In genomic region chr5:155485344-155485743, GRCh38 we compare ENCODE assay signal across 1 cellular context.
TF ChIP-seq lines count a peak whose summit lies in the region.

No MANE protein-coding gene starts in this region.

TF ChIP-seq in GM23338, 12 proteins besides CTCF, POLR2A, EP300 and RAD21 (continued from another document):
- TF ChIP-seq, protein P1, sequence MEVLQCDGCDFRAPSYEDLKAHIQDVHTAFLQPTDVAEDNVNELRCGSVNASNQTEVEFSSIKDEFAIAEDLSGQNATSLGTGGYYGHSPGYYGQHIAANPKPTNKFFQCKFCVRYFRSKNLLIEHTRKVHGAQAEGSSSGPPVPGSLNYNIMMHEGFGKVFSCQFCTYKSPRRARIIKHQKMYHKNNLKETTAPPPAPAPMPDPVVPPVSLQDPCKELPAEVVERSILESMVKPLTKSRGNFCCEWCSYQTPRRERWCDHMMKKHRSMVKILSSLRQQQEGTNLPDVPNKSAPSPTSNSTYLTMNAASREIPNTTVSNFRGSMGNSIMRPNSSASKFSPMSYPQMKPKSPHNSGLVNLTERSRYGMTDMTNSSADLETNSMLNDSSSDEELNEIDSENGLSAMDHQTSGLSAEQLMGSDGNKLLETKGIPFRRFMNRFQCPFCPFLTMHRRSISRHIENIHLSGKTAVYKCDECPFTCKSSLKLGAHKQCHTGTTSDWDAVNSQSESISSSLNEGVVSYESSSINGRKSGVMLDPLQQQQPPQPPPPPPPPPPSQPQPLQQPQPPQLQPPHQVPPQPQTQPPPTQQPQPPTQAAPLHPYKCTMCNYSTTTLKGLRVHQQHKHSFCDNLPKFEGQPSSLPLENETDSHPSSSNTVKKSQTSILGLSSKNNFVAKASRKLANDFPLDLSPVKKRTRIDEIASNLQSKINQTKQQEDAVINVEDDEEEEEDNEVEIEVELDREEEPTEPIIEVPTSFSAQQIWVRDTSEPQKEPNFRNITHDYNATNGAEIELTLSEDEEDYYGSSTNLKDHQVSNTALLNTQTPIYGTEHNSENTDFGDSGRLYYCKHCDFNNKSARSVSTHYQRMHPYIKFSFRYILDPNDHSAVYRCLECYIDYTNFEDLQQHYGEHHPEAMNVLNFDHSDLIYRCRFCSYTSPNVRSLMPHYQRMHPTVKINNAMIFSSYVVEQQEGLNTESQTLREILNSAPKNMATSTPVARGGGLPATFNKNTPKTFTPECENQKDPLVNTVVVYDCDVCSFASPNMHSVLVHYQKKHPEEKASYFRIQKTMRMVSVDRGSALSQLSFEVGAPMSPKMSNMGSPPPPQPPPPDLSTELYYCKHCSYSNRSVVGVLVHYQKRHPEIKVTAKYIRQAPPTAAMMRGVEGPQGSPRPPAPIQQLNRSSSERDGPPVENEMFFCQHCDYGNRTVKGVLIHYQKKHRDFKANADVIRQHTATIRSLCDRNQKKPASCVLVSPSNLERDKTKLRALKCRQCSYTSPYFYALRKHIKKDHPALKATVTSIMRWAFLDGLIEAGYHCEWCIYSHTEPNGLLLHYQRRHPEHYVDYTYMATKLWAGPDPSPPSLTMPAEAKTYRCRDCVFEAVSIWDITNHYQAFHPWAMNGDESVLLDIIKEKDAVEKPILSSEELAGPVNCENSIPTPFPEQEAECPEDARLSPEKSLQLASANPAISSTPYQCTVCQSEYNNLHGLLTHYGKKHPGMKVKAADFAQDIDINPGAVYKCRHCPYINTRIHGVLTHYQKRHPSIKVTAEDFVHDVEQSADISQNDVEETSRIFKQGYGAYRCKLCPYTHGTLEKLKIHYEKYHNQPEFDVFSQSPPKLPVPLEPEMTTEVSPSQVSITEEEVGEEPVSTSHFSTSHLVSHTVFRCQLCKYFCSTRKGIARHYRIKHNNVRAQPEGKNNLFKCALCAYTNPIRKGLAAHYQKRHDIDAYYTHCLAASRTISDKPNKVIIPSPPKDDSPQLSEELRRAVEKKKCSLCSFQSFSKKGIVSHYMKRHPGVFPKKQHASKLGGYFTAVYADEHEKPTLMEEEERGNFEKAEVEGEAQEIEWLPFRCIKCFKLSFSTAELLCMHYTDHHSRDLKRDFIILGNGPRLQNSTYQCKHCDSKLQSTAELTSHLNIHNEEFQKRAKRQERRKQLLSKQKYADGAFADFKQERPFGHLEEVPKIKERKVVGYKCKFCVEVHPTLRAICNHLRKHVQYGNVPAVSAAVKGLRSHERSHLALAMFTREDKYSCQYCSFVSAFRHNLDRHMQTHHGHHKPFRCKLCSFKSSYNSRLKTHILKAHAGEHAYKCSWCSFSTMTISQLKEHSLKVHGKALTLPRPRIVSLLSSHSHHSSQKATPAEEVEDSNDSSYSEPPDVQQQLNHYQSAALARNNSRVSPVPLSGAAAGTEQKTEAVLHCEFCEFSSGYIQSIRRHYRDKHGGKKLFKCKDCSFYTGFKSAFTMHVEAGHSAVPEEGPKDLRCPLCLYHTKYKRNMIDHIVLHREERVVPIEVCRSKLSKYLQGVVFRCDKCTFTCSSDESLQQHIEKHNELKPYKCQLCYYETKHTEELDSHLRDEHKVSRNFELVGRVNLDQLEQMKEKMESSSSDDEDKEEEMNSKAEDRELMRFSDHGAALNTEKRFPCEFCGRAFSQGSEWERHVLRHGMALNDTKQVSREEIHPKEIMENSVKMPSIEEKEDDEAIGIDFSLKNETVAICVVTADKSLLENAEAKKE (CRISPR knock-in tag; IDR thresholded peaks at IDR 0.05), result no peak
- TF ChIP-seq ZNF114 (CRISPR knock-in tag; IDR thresholded peaks at IDR 0.05) (no peak), CREB1 (CRISPR knock-in tag; IDR thresholded peaks at IDR 0.05; ENCODE audit: low read depth) (no peak), STAT1 (IDR thresholded peaks at IDR 0.05; ENCODE audit: unreplicated experiment) (no peak), EZH2phosphoT487 (IDR thresholded peaks at IDR 0.05; ENCODE audit: unreplicated experiment) (no peak), JUNB (IDR thresholded peaks at IDR 0.05; ENCODE audit: unreplicated experiment) (no peak), POLR2AphosphoS5 (IDR thresholded peaks at IDR 0.05; ENCODE audit: low read depth) (no peak), ZNF331 (CRISPR knock-in tag; IDR thresholded peaks at IDR 0.05; ENCODE audit: low read depth) (no peak), NANOG (IDR thresholded peaks at IDR 0.05; ENCODE audit: borderline replicate concordance) (no peak), EZH2 (IDR thresholded peaks at IDR 0.05; ENCODE audit: low read depth, unreplicated experiment) (no peak)
- TF ChIP-seq, protein P2, sequence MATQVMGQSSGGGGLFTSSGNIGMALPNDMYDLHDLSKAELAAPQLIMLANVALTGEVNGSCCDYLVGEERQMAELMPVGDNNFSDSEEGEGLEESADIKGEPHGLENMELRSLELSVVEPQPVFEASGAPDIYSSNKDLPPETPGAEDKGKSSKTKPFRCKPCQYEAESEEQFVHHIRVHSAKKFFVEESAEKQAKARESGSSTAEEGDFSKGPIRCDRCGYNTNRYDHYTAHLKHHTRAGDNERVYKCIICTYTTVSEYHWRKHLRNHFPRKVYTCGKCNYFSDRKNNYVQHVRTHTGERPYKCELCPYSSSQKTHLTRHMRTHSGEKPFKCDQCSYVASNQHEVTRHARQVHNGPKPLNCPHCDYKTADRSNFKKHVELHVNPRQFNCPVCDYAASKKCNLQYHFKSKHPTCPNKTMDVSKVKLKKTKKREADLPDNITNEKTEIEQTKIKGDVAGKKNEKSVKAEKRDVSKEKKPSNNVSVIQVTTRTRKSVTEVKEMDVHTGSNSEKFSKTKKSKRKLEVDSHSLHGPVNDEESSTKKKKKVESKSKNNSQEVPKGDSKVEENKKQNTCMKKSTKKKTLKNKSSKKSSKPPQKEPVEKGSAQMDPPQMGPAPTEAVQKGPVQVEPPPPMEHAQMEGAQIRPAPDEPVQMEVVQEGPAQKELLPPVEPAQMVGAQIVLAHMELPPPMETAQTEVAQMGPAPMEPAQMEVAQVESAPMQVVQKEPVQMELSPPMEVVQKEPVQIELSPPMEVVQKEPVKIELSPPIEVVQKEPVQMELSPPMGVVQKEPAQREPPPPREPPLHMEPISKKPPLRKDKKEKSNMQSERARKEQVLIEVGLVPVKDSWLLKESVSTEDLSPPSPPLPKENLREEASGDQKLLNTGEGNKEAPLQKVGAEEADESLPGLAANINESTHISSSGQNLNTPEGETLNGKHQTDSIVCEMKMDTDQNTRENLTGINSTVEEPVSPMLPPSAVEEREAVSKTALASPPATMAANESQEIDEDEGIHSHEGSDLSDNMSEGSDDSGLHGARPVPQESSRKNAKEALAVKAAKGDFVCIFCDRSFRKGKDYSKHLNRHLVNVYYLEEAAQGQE (IDR thresholded peaks at IDR 0.05; ENCODE audit: unreplicated experiment), result no peak
